In genomic region chr7:101935521-101936141, GRCh38 we compare ENCODE assay signal across 8 cellular contexts.
DNase-seq lines count a peak whose midpoint lies in the region; ATAC-seq and TF ChIP-seq lines count a peak whose summit lies in the region.
"Had no signal": no experiment of that assay in that cellular context is flagged by ENCODE, and none has a peak within 500 bp of the region (broad histone marks: within the 10 kb centered on the region; RNA-seq: fewer than 3 reads in every experiment).

No MANE protein-coding gene starts in this region.

- H3K4me1 ChIP-seq in Peyer's patch (peaks cover 3 to 42% (median 6%) of the 10 kb centered on the region in 4 donors), mucosa of rectum (ENCODE audit: control insufficient read depth in 2 of 2, insufficient read depth in 2 of 2, low read length in 2 of 2) (peaks cover 34 to 38% of the 10 kb centered on the region in 2 donors), transverse colon (peaks cover 24 to 54% (median 42%) of the 10 kb centered on the region in 4 donors)

- H3K9ac ChIP-seq in mucosa of rectum (ENCODE audit: low read depth in 1 of 2, low read length in 2 of 2), result peak overlapping the region in 1 of 2 donors; percentile 78

- TF ChIP-seq POLR2A in Peyer's patch (IDR thresholded peaks at IDR 0.05) (no peak), transverse colon (IDR thresholded peaks at IDR 0.05) (peak; percentile 12)

- no peaks in the 10 kb centered on the region for H3K9me3 ChIP-seq in Peyer's patch
- no peaks in the 10 kb centered on the region for H3K9me3 ChIP-seq in mucosa of rectum (ENCODE audit: control insufficient read depth in 2 of 2, low read length in 2 of 2)
- H3K9me3 ChIP-seq in transverse colon, result no peaks in the 10 kb centered on the region

- TF ChIP-seq EP300 in transverse colon (IDR thresholded peaks at IDR 0.05; ENCODE audit: low read depth), result no peak

- H3K27ac ChIP-seq in Peyer's patch (peak overlapping the region in 2 of 4 donors; percentile 57 to 58), mucosa of rectum (ENCODE audit: low read depth in 2 of 2, low read length in 2 of 2) (peak overlapping the region; percentile 80 to 88), transverse colon (peak overlapping the region; percentile 88 to 90 (median 90))

- H3K36me3 ChIP-seq in Peyer's patch, result no peaks in the 10 kb centered on the region
- H3K36me3 ChIP-seq in mucosa of rectum (ENCODE audit: control insufficient read depth in 2 of 2, insufficient read depth in 2 of 2, low read length in 2 of 2), result no peaks in the 10 kb centered on the region
- no peaks in the 10 kb centered on the region for H3K36me3 ChIP-seq in transverse colon

- ATAC-seq in GM18868 (IDR thresholded peaks at IDR 0.05; ENCODE audit: unreplicated experiment), result no peak

- DNase-seq in Peyer's patch (peak in 2 of 3 donors; percentile 74 to 77), globus pallidus (ENCODE audit: low spot score) (peak; percentile 29), transverse colon (peak; percentile 62), putamen (ENCODE audit: low spot score) (no peak), DMS79 treated with DMSO at 0.1 percent for 48 hours (lab: John Stamatoyannopoulos, UW) (no peak)
- DNase-seq: NCI-H446 had no signal

- intact Hi-C loops in transverse colon (cut with DNase I; ENCODE audit: low total_unique reads), result loop anchor here (10.0 kb wide), 1 partner anchor 121 kb away; the partner anchor contains the start of gene CUX1

- TF ChIP-seq CTCF in Peyer's patch (IDR thresholded peaks at IDR 0.05) (no peak), transverse colon (IDR thresholded peaks at IDR 0.05) (no peak)

- H3K4me3 ChIP-seq in Peyer's patch (peak overlapping the region in 1 of 4 donors; percentile 24), mucosa of rectum (ENCODE audit: low read length in 2 of 2) (peak overlapping the region; percentile 17 to 28), transverse colon (no peak overlapping the region)

- H3K27me3 ChIP-seq in Peyer's patch, result no peaks in the 10 kb centered on the region
- no peaks in the 10 kb centered on the region for H3K27me3 ChIP-seq in mucosa of rectum (ENCODE audit: control insufficient read depth in 2 of 2, insufficient read depth in 2 of 2, low read length in 2 of 2)
- H3K27me3 ChIP-seq in transverse colon, result no peaks in the 10 kb centered on the region

- in situ Hi-C loops in transverse colon (cut with MboI; ENCODE audit: low pct_ligation_motif_present in 1 of 4, low pct_unique_long_range_greater_than_20kb in 1 of 4, low sequenced_read_pairs in 3 of 4), result no loop called here

- 49% methylated on average over 14 of the region's 14 CpGs; no CpG with 5 or more reads in 1 of the 2 donors for WGBS in transverse colon (ENCODE audit: low coverage in 1 of 2), 2 donors

Comparison
In these comparisons a context has a peak if more than half of its experiments do, and no peak if none do; other contexts are left out.
1. DNase-seq: peak in Peyer's patch (2 of 3), globus pallidus (single experiment) and transverse colon (single experiment); none in putamen (single experiment) and DMS79 treated with DMSO at 0.1 percent for 48 hours (single experiment).
2. H3K4me3 ChIP-seq: peak in mucosa of rectum (2 of 2); none in transverse colon (0 of 4).